In the genomic region with DNA sequence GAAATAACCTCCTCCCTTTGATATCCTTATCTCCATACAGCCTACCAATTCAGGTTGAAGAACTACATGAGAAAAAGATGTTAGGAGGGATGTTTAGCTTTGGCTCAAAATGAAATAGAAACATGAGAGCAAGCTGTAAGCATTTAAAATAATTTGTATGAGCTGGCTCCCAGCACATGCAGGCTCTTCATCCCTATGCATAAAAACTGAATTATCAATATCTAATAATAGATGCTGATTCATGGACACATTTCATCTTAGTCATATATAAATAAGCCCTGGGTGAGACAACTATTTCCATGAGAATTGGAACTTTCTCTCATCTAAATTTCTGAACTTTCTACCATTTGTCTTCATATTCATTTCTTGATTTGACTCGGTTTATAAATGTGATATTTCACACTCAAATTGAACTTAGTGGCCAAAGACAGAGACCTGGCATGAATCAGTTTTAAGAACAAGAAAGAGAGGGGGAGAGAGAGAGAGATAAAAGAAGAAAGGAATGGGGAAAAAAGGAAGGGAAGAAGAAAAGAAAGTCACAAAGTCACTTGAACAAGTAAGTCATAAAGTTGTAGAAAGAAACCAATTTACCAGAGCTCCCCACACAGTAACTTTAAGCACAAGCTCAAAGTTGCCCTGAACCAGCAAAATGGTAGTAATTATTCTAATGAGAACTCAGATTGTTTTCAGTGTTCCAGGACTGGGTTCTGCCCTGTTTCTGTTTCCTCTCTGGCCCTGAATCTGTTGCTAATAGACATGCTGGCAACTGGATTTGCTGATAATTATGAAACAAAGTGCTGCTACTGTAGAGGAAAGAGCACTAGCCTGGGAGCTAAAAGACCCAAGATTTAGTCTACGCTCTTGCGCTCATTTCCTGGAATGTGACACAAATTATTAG, we compare ENCODE assay signal across 20 cellular contexts. TPM values are rescaled to one million over a fixed set of nuclear protein-coding genes. Genes with fewer than 3 reads are reported as not detected.
DNase-seq lines count a peak whose midpoint lies in the region; ATAC-seq and TF ChIP-seq lines count a peak whose summit lies in the region.
"Had no signal": no experiment of that assay in that cellular context is flagged by ENCODE, and none has a peak within 500 bp of the region (broad histone marks: within the 10 kb centered on the region; RNA-seq: fewer than 3 reads in every experiment).

No MANE protein-coding gene starts in this region.

- no peak for TF ChIP-seq POLR2A in right lobe of liver (IDR thresholded peaks at IDR 0.05)

- peak overlapping the region; percentile 60 for H3K4me3 Mint-ChIP-seq in activated CD4-positive, alpha-beta memory T cell treated with anti-CD3 and anti-CD28 coated beads, Interleukin-2, amount 10 ng/mL, durations not matched to agents 7 days and 5 days

- no peaks in the 10 kb centered on the region for H3K9me3 ChIP-seq in left ventricle myocardium inferior (replicated peaks)
- H3K9me3 ChIP-seq in right lobe of liver, result no peaks in the 10 kb centered on the region
- H3K9me3 ChIP-seq in subcutaneous abdominal adipose tissue (ENCODE audit: control insufficient read depth in 5 of 5, low read length in 5 of 5), result no peaks in the 10 kb centered on the region
- H3K9me3 ChIP-seq: BE2C, gastrocnemius medialis, HAP-1, testis had no signal

- H3K27ac Mint-ChIP-seq in activated CD4-positive, alpha-beta memory T cell treated with anti-CD3 and anti-CD28 coated beads, Interleukin-2, amount 10 ng/mL, durations not matched to agents 7 days and 5 days, result peak overlapping the region; percentile 91

- 26% methylated on average over 3 of the region's 3 CpGs for WGBS in right lobe of liver (ENCODE audit: insufficient coverage, low coverage, low lambda C conversion rate, missing lambda C conversion rate)

- H3K27me3 Mint-ChIP-seq in activated CD4-positive, alpha-beta memory T cell treated with anti-CD3 and anti-CD28 coated beads, Interleukin-2, amount 10 ng/mL, durations not matched to agents 7 days and 5 days, result no peaks in the 10 kb centered on the region

- no peaks in the 10 kb centered on the region for H3K4me1 ChIP-seq in left ventricle myocardium inferior
- no peaks in the 10 kb centered on the region for H3K4me1 ChIP-seq in right lobe of liver
- peaks cover 0 to 9% (median 0%) of the 10 kb centered on the region in 5 donors for H3K4me1 ChIP-seq in subcutaneous abdominal adipose tissue (ENCODE audit: control insufficient read depth in 5 of 5, insufficient read depth in 5 of 5, low read length in 5 of 5)
- H3K4me1 ChIP-seq: BE2C, gastrocnemius medialis, HAP-1, testis had no signal

- H3K36me3 Mint-ChIP-seq in activated CD4-positive, alpha-beta memory T cell treated with anti-CD3 and anti-CD28 coated beads, Interleukin-2, amount 10 ng/mL, durations not matched to agents 7 days and 5 days (ENCODE audit: low read depth), result peaks cover 9% of the 10 kb centered on the region

- ATAC-seq in Right ventricle myocardium inferior (no peak), right lobe of liver (peak; percentile 48 to 68 (median 60)), HG03108 (IDR thresholded peaks at IDR 0.05; ENCODE audit: unreplicated experiment) (no peak)
- ATAC-seq: gastrocnemius medialis, PC-3 had no signal

- intact Hi-C loops in left ventricle myocardium inferior (cut with micrococcal nuclease) (no loop called here), Right ventricle myocardium inferior (cut with DNase I) (no loop called here), right lobe of liver (cut with DNase I) (no loop called here)

- DNase-seq in left ventricle myocardium inferior (no peak), Right ventricle myocardium inferior (ENCODE audit: missing footprints) (no peak), right lobe of liver (no peak), NK-92 (lab: John Stamatoyannopoulos, UW; ENCODE audit: unreplicated experiment) (no peak)
- no peak for DNase-seq in activated CD4-positive, alpha-beta memory T cell treated with anti-CD3 and anti-CD28 coated beads, Interleukin-2, amount 10 ng/mL, durations not matched to agents 7 days and 5 days
- DNase-seq in stimulated activated CD8-positive, alpha-beta memory T cell treated with anti-CD3 and anti-CD28 coated beads, Interleukin-4, amount 100 ng/mL, for 48 hours, result no peak
- DNase-seq: activated CD4-positive, CD25-positive, alpha-beta regulatory T cell; activated gamma-delta T cell treated with Interleukin-2 at 50 U/mL for 16 hours; BE2C; gastrocnemius medialis; KG1; mammary epithelial cell; NCI-H1694; NCI-H524 treated with DMSO at 0.1 percent for 48 hours; PC-3; testis had no signal

- H3K27me3 ChIP-seq in left ventricle myocardium inferior (ENCODE audit: low read depth) (no peaks in the 10 kb centered on the region), right lobe of liver (no peaks in the 10 kb centered on the region), subcutaneous abdominal adipose tissue (ENCODE audit: control insufficient read depth in 5 of 5, insufficient read depth in 4 of 5, low read length in 5 of 5) (peaks cover 0 to 3% (median 0%) of the 10 kb centered on the region in 5 donors)
- H3K27me3 ChIP-seq: BE2C, cardiac muscle cell, gastrocnemius medialis, testis had no signal

- H3K9ac ChIP-seq in subcutaneous abdominal adipose tissue (ENCODE audit: low read length in 5 of 5), result no peak overlapping the region

- peaks cover 49% of the 10 kb centered on the region for H3K4me1 Mint-ChIP-seq in activated CD4-positive, alpha-beta memory T cell treated with anti-CD3 and anti-CD28 coated beads, Interleukin-2, amount 10 ng/mL, durations not matched to agents 7 days and 5 days

- H3K4me3 ChIP-seq in left ventricle myocardium inferior (no peak overlapping the region), right lobe of liver (no peak overlapping the region), subcutaneous abdominal adipose tissue (ENCODE audit: low read depth in 1 of 5, low read length in 5 of 5) (no peak overlapping the region)
- H3K4me3 ChIP-seq: cardiac muscle cell, gastrocnemius medialis, HAP-1, testis had no signal

- CTCF ChIA-PET in activated CD4-positive, alpha-beta memory T cell treated with anti-CD3 and anti-CD28 coated beads, Interleukin-2, amount 10 ng/mL, durations not matched to agents 7 days and 5 days (lab: Charles Lee), result interaction anchor here (1.1 to 1.4 kb wide), 2 partner anchors 11 to 12 kb away, joined by 3 to 4 read pairs; no protein-coding TSS in a partner anchor

- no peaks in the 10 kb centered on the region for H3K36me3 ChIP-seq in left ventricle myocardium inferior
- no peaks in the 10 kb centered on the region for H3K36me3 ChIP-seq in right lobe of liver
- no peaks in the 10 kb centered on the region for H3K36me3 ChIP-seq in subcutaneous abdominal adipose tissue (ENCODE audit: control insufficient read depth in 5 of 5, insufficient read depth in 5 of 5, low read length in 5 of 5)
- H3K36me3 ChIP-seq: BE2C, cardiac muscle cell, gastrocnemius medialis, HAP-1 had no signal

- POLR2A ChIA-PET in activated CD4-positive, alpha-beta memory T cell treated with anti-CD3 and anti-CD28 coated beads, Interleukin-2, amount 10 ng/mL, durations not matched to agents 7 days and 5 days (lab: Charles Lee), result interaction anchor here (0.9 to 3.0 kb wide), 6 partner anchors 12 to 150 kb away, joined by 3 to 16 read pairs (median 4); a partner anchor contains a TSS

- H3K9me3 Mint-ChIP-seq in activated CD4-positive, alpha-beta memory T cell treated with anti-CD3 and anti-CD28 coated beads, Interleukin-2, amount 10 ng/mL, durations not matched to agents 7 days and 5 days, result no peaks in the 10 kb centered on the region

- H3K27ac ChIP-seq in left ventricle myocardium inferior (replicated peaks), result peak overlapping the region; percentile 58
- peak overlapping the region in 1 of 3 donors; percentile 33 for H3K27ac ChIP-seq in right lobe of liver
- peak overlapping the region; percentile 61 for H3K27ac ChIP-seq in subcutaneous abdominal adipose tissue (ENCODE audit: low read depth, low read length)
- H3K27ac ChIP-seq: cardiac muscle cell had no signal

- TF ChIP-seq CTCF in left ventricle myocardium inferior (IDR thresholded peaks at IDR 0.05; ENCODE audit: borderline replicate concordance), result no peak
- no peak for TF ChIP-seq CTCF in right lobe of liver (IDR thresholded peaks at IDR 0.05)

RNA-seq across cellular contexts. Expression of a gene that starts 48.8 kb away (rescaled TPM):
- 0.22 TPM for total RNA-seq in left ventricle myocardium inferior
- total RNA-seq in Right ventricle myocardium inferior, result 0.05 TPM
- total RNA-seq in activated CD4-positive, alpha-beta memory T cell treated with anti-CD3 and anti-CD28 coated beads, Interleukin-2, amount 10 ng/mL, durations not matched to agents 7 days and 5 days, result 10 to 100 TPM; 27.0 to 29.0 TPM
- under 1 TPM; 0.04 to 0.50 (median 0.32) TPM for total RNA-seq in right lobe of liver
- total RNA-seq: cardiac muscle cell, gastrocnemius medialis, mammary epithelial cell, PC-3 had no signal

Comparison
In these comparisons a context has a peak if more than half of its experiments do, and no peak if none do; other contexts are left out.
1. ATAC-seq: peak in right lobe of liver (4 of 4); none in Right ventricle myocardium inferior (single experiment) and HG03108 (single experiment).
2. RNA of a gene that starts 48.8 kb away (total RNA-seq): 27.0 to 29.0 TPM in activated CD4-positive, alpha-beta memory T cell treated with anti-CD3 and anti-CD28 coated beads, Interleukin-2, amount 10 ng/mL, durations not matched to agents 7 days and 5 days; 0.04 to 0.50 TPM in right lobe of liver, 0.22 TPM in left ventricle myocardium inferior (single experiment) and 0.05 TPM in Right ventricle myocardium inferior (single experiment); every median in the first group is over 10 times any median in the second.